Comparison of ENCODE assay signal across 11 cellular contexts in the genomic region with DNA sequence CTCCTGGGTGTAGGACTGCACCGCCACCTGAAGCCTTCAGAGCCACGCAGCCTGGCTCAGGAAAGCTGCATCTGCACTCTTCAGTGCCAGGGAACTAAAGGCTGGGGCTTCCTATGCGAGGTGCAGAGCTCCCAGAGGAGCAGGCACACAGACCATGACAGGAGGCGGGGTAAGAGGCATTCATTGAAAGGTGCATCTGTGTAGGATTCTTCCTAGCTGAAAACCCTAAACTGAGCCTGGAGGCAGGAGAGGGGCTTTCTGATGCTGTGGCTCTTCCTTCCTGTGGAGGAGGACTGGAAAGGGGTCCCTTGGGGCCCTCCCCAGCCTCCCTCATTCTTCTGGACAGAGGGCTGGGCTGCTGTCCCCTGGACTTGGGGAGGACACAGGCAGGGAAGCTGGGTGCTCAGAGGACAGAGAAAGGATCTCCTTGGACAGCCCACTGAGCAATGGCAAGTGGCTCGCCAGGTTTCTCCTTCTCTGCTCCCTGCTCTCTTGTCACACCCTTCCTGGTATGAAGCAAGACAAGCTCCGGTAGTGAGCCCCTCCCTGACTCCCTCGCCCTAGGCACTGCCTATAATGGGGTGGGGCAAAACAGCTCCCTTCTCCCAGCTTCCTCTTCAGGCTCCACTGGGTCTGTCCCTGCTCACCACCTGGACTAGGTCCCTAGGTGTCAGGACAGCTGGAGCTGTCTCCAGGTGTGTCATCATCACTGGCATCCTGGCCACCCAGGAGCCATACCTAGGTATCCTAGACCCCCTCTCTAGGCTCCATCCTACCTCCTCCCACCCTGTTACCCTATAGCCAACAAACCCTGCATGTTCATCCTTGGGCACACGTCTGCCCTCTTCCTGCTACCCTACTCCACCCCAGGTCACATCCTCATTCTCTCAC. TPM values are rescaled to one million over a fixed set of nuclear protein-coding genes. Genes with fewer than 3 reads are reported as not detected.
DNase-seq lines count a peak whose midpoint lies in the region; ATAC-seq and TF ChIP-seq lines count a peak whose summit lies in the region.
"Had no signal": no experiment of that assay in that cellular context is flagged by ENCODE, and none has a peak within 500 bp of the region (broad histone marks: within the 10 kb centered on the region; RNA-seq: fewer than 3 reads in every experiment).

No MANE protein-coding gene starts in this region.

- no peaks in the 10 kb centered on the region for H3K79me2 ChIP-seq in HCT116 (ENCODE audit: insufficient read depth, low read length)

- POLR2A ChIA-PET in HCT116 (lab: Charles Lee): interaction anchor here (0.7 to 1.8 kb wide), 7 partner anchors 9 to 156 kb away, joined by 3 to 10 read pairs (median 4); partner anchors contain the start of genes ILF2 and S100A4
- POLR2A ChIA-PET in Panc1 (lab: Charles Lee): interaction anchor here (0.6 kb wide), 1 partner anchor 119 kb away, joined by 3 read pairs; no protein-coding TSS in a partner anchor

- peak overlapping the region; percentile 72 for H3K4me2 ChIP-seq in HCT116 (ENCODE audit: low read length)

- intact Hi-C loops in HCT116 (cut with micrococcal nuclease): no loop called here
- intact Hi-C loops in Panc1 (cut with micrococcal nuclease; ENCODE audit: unreplicated experiment): loop anchor here (10.0 kb wide), 1 partner anchor 259 kb away; the partner anchor contains the start of gene SLC27A3

- TF ChIP-seq CTCF in 22Rv1 (IDR thresholded peaks at IDR 0.05) (no peak), HCT116 (IDR thresholded peaks at IDR 0.05 in 2 of 3, conservative IDR thresholded peaks at IDR 0.05 in 1 of 3; ENCODE audit: borderline replicate concordance in 1 of 3, insufficient read depth in 1 of 3, low read depth in 2 of 3, low read length in 2 of 3) (no peak), Panc1 (IDR thresholded peaks at IDR 0.05) (no peak)

- H3K36me3 ChIP-seq in HCT116 (ENCODE audit: control insufficient read depth in 1 of 2, insufficient read depth in 2 of 2, low read length in 2 of 2) (no peaks in the 10 kb centered on the region), Panc1 (ENCODE audit: control insufficient read depth, insufficient read depth, low read length) (no peaks in the 10 kb centered on the region)

- no peak overlapping the region for H2AFZ ChIP-seq in HCT116 (ENCODE audit: low read depth, low read length, poor library complexity, severe bottlenecking)

- no peaks in the 10 kb centered on the region for H3K9me2 ChIP-seq in HCT116 (ENCODE audit: insufficient read depth)

- TF ChIP-seq POLR2A in HCT116 (IDR thresholded peaks at IDR 0.05; ENCODE audit: borderline replicate concordance, extremely low read depth, insufficient read depth, insufficient read length) (no peak), GM18505 (IDR thresholded peaks at IDR 0.05; ENCODE audit: borderline replicate concordance, extremely low read depth, insufficient read depth, insufficient read length) (no peak)

- no peaks in the 10 kb centered on the region for H4K20me1 ChIP-seq in HCT116 (ENCODE audit: insufficient read depth)

- DNase-seq in HCT116 (ENCODE audit: low read depth, low spot score) (no peak), Panc1 (ENCODE audit: low read depth, low spot score) (no peak), islet precursor cell (peak; percentile 89)
- DNase-seq: retina had no signal

- no peaks in the 10 kb centered on the region for H3K27me3 ChIP-seq in HCT116 (ENCODE audit: insufficient read depth, low read length)
- no peaks in the 10 kb centered on the region for H3K27me3 ChIP-seq in Panc1 (ENCODE audit: control insufficient read depth, insufficient read depth, low read length)

- peak; percentile 85 for ATAC-seq in HCT116
- peak; percentile 41 for ATAC-seq in Panc1
- no peak for ATAC-seq in GM18505 (IDR thresholded peaks at IDR 0.05; ENCODE audit: unreplicated experiment)
- no peak for ATAC-seq in HG03139 (IDR thresholded peaks at IDR 0.05; ENCODE audit: unreplicated experiment)
- ATAC-seq in HG03521 (IDR thresholded peaks at IDR 0.05; ENCODE audit: unreplicated experiment): no peak
- ATAC-seq in HG03095 (IDR thresholded peaks at IDR 0.05; ENCODE audit: unreplicated experiment): no peak

- H3K9me3 ChIP-seq in HCT116 (ENCODE audit: control insufficient read depth in 1 of 2, insufficient read depth in 1 of 2, low read depth in 1 of 2, low read length in 2 of 2): no peaks in the 10 kb centered on the region
- no peaks in the 10 kb centered on the region for H3K9me3 ChIP-seq in Panc1 (ENCODE audit: control insufficient read depth, insufficient read depth, low read depth, low read length)

- in situ Hi-C loops in Panc1 (cut with HindIII; ENCODE audit: low pct_unique_long_range_greater_than_20kb, low sequenced_read_pairs): no loop called here

- CTCF ChIA-PET in HCT116 (lab: Charles Lee) (interaction anchor here (0.8 to 1.8 kb wide), 6 partner anchors 9 to 57 kb away, joined by 3 to 10 read pairs (median 4); no protein-coding TSS in a partner anchor), Panc1 (lab: Charles Lee) (no interaction called here)

- peak overlapping the region; percentile 45 for H3K27ac ChIP-seq in 22Rv1
- H3K27ac ChIP-seq in HCT116 (ENCODE audit: low read depth, low read length): peak overlapping the region; percentile 73
- H3K27ac ChIP-seq in Panc1 (ENCODE audit: low read length): peak overlapping the region; percentile 25

- TF ChIP-seq RAD21 in HCT116 (IDR thresholded peaks at IDR 0.05; ENCODE audit: low read depth): no peak

- TSS peak; percentile 74 for BruUV-seq in HCT116 (replicated peaks; lab: Mats Ljungman, UMichigan)
- no TSS peak for BruUV-seq in Panc1 (replicated peaks; lab: Mats Ljungman, UMichigan)

- H3K4me1 ChIP-seq in HCT116 (ENCODE audit: control insufficient read depth in 1 of 2, insufficient read depth in 2 of 2, low read length in 2 of 2) (peaks cover 33 to 70% of the 10 kb centered on the region in 2 experiments), Panc1 (ENCODE audit: control insufficient read depth, insufficient read depth, low read length) (peaks cover 24% of the 10 kb centered on the region)

- RAD21 ChIA-PET in HCT116 (lab: Charles Lee; ENCODE audit: low non-redundant PET in 1 of 2, low total read pairs in 2 of 2, uncharacterized antibody in 2 of 2, unreplicated experiment in 2 of 2): interaction anchor here (0.6 to 1.5 kb wide), 6 partner anchors 51 to 271 kb away, joined by 3 to 6 read pairs (median 4); no protein-coding TSS in a partner anchor

- H3K9ac ChIP-seq in HCT116 (ENCODE audit: low read length): peak overlapping the region; percentile 57

- H3K4me3 ChIP-seq in HCT116 (replicated peaks in 1 of 2; ENCODE audit: low read depth in 1 of 2, low read length in 2 of 2) (peak overlapping the region in 1 of 2 experiments; percentile 24; a peak in 1 of 4 replicates), Panc1 (ENCODE audit: low read depth in 2 of 2, low read length in 2 of 2) (no peak overlapping the region)

TF ChIP-seq in HCT116, 20 proteins besides CTCF, POLR2A, EP300 and RAD21:
- TF ChIP-seq ELF1 (IDR thresholded peaks at IDR 0.05; ENCODE audit: borderline replicate concordance, low read depth): no peak; the same call in 1 of the 2 replicates
- TF ChIP-seq CBX3 (IDR thresholded peaks at IDR 0.05; ENCODE audit: low read depth): 0 out of 2 replicates have a peak, but pooled peaks have one; percentile 41
- peak; percentile 91 for TF ChIP-seq POLR2AphosphoS5 (IDR thresholded peaks at IDR 0.05; ENCODE audit: low read depth, low read length)
- peak; percentile 94 for TF ChIP-seq CEBPB (IDR thresholded peaks at IDR 0.05; ENCODE audit: low read depth)
- peak; percentile 74 for TF ChIP-seq SP1 (IDR thresholded peaks at IDR 0.05; ENCODE audit: low read depth)

RNA-seq across cellular contexts. Expression of gene S100A6, which starts 20.0 kb away (rescaled TPM):
- total RNA-seq in HCT116 (2021; ENCODE audit: unreplicated experiment) (1,633 TPM), Panc1 (2021; ENCODE audit: unreplicated experiment) (1,986 TPM)
- 3,046 and 3,157 TPM in 2 replicates for polyA plus RNA-seq in HCT116 (2012)
- polyA plus RNA-seq in Panc1 (2012; ENCODE audit: insufficient read length): 6,225 TPM

RNA-seq across cellular contexts. Expression of gene S100A5, which starts 25.0 kb away (rescaled TPM):
- total RNA-seq in HCT116 (2021; ENCODE audit: unreplicated experiment) (6.0 TPM), Panc1 (2021; ENCODE audit: unreplicated experiment) (0.72 TPM)
- 4.3 and 5.1 TPM in 2 replicates for polyA plus RNA-seq in HCT116 (2012)
- polyA plus RNA-seq in Panc1 (2012; ENCODE audit: insufficient read length): 1.2 TPM

RNA-seq across cellular contexts. Expression of gene S100A4, which starts 29.9 kb away (rescaled TPM):
- total RNA-seq in HCT116 (2021; ENCODE audit: unreplicated experiment) (384 TPM), Panc1 (2021; ENCODE audit: unreplicated experiment) (773 TPM)
- polyA plus RNA-seq in HCT116 (2012): 374 and 390 TPM in 2 replicates
- polyA plus RNA-seq in Panc1 (2012; ENCODE audit: insufficient read length): 817 TPM

RNA-seq across cellular contexts. Expression of gene S100A3, which starts 33.3 kb away (rescaled TPM):
- total RNA-seq in HCT116 (2021; ENCODE audit: unreplicated experiment) (4.2 TPM), Panc1 (2021; ENCODE audit: unreplicated experiment) (12.0 TPM)
- 5.2 and 7.9 TPM in 2 replicates for polyA plus RNA-seq in HCT116 (2012)
- 10.0 TPM for polyA plus RNA-seq in Panc1 (2012; ENCODE audit: insufficient read length)
- total RNA-seq: T-helper 2 cell treated with Interferon-gamma antibody and Interleukin-4, amounts not matched to agents 100 ng/mL and 5 ng/mL, for 36 hours had no signal
- polyA plus RNA-seq: IgD-negative memory B cell had no signal

RNA-seq across cellular contexts. Expression of gene S100A2, which starts 49.9 kb away (rescaled TPM):
- total RNA-seq in HCT116 (2021; ENCODE audit: unreplicated experiment): 24.8 TPM
- 62.5 and 80.9 TPM in 2 replicates for polyA plus RNA-seq in HCT116 (2012)
- total RNA-seq in Panc1 (2021; ENCODE audit: unreplicated experiment): 6.2 TPM
- polyA plus RNA-seq in Panc1 (2012; ENCODE audit: insufficient read length): 10.7 TPM
- polyA plus RNA-seq: IgD-negative memory B cell had no signal

Comparison
In these comparisons a context has a peak if more than half of its experiments do, and no peak if none do; other contexts are left out.
1. ATAC-seq: peak in HCT116 (single experiment) and Panc1 (single experiment); none in GM18505 (single experiment), HG03139 (single experiment), HG03521 (single experiment) and HG03095 (single experiment).
2. Peak in every context shown above with its lines, with median percentiles within 50 percentile points of each other: H3K27ac ChIP-seq.